ENCODE assay signal across 9 cellular contexts in genomic region chr14:56002876-56003625, GRCh38.
DNase-seq lines count a peak whose midpoint lies in the region; ATAC-seq and TF ChIP-seq lines count a peak whose summit lies in the region.
"Had no signal": no experiment of that assay in that cellular context is flagged by ENCODE, and none has a peak within 500 bp of the region (broad histone marks: within the 10 kb centered on the region; RNA-seq: fewer than 3 reads in every experiment).

No MANE protein-coding gene starts in this region.

- WGBS in thyroid gland, 2 donors: 86 to 88% methylated on average over 11 of the region's 11 CpGs

- no peaks in the 10 kb centered on the region for H3K36me3 ChIP-seq in BLaER1
- H3K36me3 ChIP-seq in OCI-LY3 (replicated peaks; ENCODE audit: low read depth, low read length): no peaks in the 10 kb centered on the region
- H3K36me3 ChIP-seq in thyroid gland: no peaks in the 10 kb centered on the region
- H3K36me3 ChIP-seq: esophagus squamous epithelium had no signal

- TF ChIP-seq CTCF in OCI-LY3 (IDR thresholded peaks at IDR 0.05; ENCODE audit: low read depth, low read length) (peak; percentile 7; the same call in 1 of the 2 replicates), brain (conservative IDR thresholded peaks at IDR 0.05) (no peak), thyroid gland (IDR thresholded peaks at IDR 0.05) (no peak)

- peak overlapping the region; percentile 36 to 94 (median 59) for H3K27ac Mint-ChIP-seq in brain

- no peak overlapping the region for H3K9ac ChIP-seq in BLaER1
- H3K9ac ChIP-seq in OCI-LY3 (ENCODE audit: low read length): no peak overlapping the region

- ATAC-seq in GM21529 (IDR thresholded peaks at IDR 0.05; ENCODE audit: unreplicated experiment): peak; percentile 37

- no peaks in the 10 kb centered on the region for H3K36me3 Mint-ChIP-seq in brain

- H4K20me1 ChIP-seq in BLaER1 (no peaks in the 10 kb centered on the region), OCI-LY3 (ENCODE audit: insufficient read depth, low read length) (peaks cover 33% of the 10 kb centered on the region)

- no peaks in the 10 kb centered on the region for H3K79me2 ChIP-seq in OCI-LY3 (ENCODE audit: low read length)

- H3K9me3 ChIP-seq in BLaER1 (peaks cover 22% of the 10 kb centered on the region), OCI-LY3 (ENCODE audit: insufficient read depth, low read length) (no peaks in the 10 kb centered on the region), thyroid gland (no peaks in the 10 kb centered on the region)
- H3K9me3 ChIP-seq: esophagus squamous epithelium had no signal

- TF ChIP-seq POLR2A in thyroid gland (IDR thresholded peaks at IDR 0.05) (no peak), erythroblast (IDR thresholded peaks at IDR 0.05; ENCODE audit: low read length) (no peak)

- H3K4me1 ChIP-seq in BLaER1 (peaks cover 39% of the 10 kb centered on the region), OCI-LY3 (ENCODE audit: low read length) (peaks cover 40% of the 10 kb centered on the region), thyroid gland (no peaks in the 10 kb centered on the region)

- H3K4me3 ChIP-seq in BLaER1: no peak overlapping the region
- no peak overlapping the region for H3K4me3 ChIP-seq in OCI-LY3 (ENCODE audit: low read length)
- H3K4me3 ChIP-seq in thyroid gland (replicated peaks in 1 of 3): no peak overlapping the region
- H3K4me3 ChIP-seq: esophagus squamous epithelium had no signal

- H3K27me3 Mint-ChIP-seq in brain: peaks cover 5% of the 10 kb centered on the region

- H3K4me2 ChIP-seq in BLaER1: peak overlapping the region; percentile 61
- H3K4me2 ChIP-seq in OCI-LY3 (ENCODE audit: low read length): peak overlapping the region; percentile 37

- H3K9me3 Mint-ChIP-seq in brain: peaks cover 19 to 42% (median 32%) of the 10 kb centered on the region in 5 experiments

- DNase-seq in thyroid gland: no peak
- DNase-seq in erythroblast (lab: John Stamatoyannopoulos, UW): no peak
- no peak for DNase-seq in amygdala (lab: John Stamatoyannopoulos, UW)
- DNase-seq in posterior cingulate gyrus: no peak
- DNase-seq: esophagus squamous epithelium had no signal

- no peaks in the 10 kb centered on the region for H3K27me3 ChIP-seq in BLaER1
- H3K27me3 ChIP-seq in OCI-LY3 (ENCODE audit: low read depth, low read length): peaks cover 67% of the 10 kb centered on the region
- no peaks in the 10 kb centered on the region for H3K27me3 ChIP-seq in thyroid gland
- H3K27me3 ChIP-seq: esophagus squamous epithelium had no signal

- intact Hi-C loops in thyroid gland (cut with DNase I): no loop called here
- intact Hi-C loops in posterior cingulate gyrus (cut with DNase I): no loop called here

- peaks cover 43% of the 10 kb centered on the region for H3K4me1 Mint-ChIP-seq in brain

- no peak overlapping the region for H3K27ac ChIP-seq in BLaER1
- H3K27ac ChIP-seq in OCI-LY3 (ENCODE audit: low read length): no peak overlapping the region
- H3K27ac ChIP-seq in thyroid gland: no peak overlapping the region
- H3K27ac ChIP-seq: esophagus squamous epithelium had no signal

- no peak overlapping the region for H3K4me3 Mint-ChIP-seq in brain

- no peak overlapping the region for H2AFZ ChIP-seq in OCI-LY3 (ENCODE audit: low read depth, low read length)
